13 cellular contexts compared by ENCODE assay signal in the genomic region with DNA sequence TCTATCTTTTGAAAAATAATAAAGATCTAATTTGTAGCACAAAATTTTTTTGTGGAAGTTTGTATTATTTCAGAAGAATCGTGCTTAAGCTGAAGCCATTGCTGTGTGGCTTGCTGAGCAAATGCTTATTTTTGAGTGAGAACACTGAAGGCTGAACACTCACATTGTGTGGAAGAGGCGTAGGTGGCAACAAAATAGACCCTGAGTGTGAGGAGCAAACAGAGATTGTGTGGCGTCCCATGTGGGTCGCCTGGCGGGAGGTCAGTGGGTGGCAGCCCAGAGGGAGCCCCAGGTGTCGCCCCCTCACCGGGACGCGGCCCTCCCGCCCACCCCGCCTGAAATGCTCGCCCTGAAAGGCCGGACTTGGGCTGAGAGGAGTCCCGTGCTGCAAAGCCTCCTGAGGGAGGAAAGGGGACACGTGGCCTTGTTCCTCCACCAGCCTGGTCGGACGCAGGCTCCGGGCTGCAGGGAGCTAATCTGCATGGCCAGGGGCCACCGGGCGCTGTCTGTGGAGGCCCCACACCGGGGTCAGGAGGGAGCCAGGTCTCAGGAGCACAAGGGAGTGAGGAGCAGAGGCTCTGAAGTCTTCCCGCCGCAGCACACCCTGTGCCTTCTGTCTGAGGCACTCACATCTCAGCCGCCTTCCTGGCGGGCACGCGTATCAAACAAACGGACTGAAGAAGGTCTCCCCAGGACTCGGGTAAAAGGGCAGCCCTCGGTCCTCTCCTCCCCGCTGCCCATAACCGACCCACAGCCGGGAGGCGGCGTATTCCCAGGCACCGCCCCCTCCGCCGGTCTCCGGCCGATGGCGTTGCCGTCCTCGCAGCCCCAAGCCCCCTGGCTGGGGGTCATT. TPM values are rescaled to one million over a fixed set of nuclear protein-coding genes. Genes with fewer than 3 reads are reported as not detected.
A peak's percentile ranks its signal among the peaks of the same experiment; 100 is the strongest.
DNase-seq lines count a peak whose midpoint lies in the region; FAIRE-seq and TF ChIP-seq lines count a peak whose summit lies in the region.
"Had no signal": no experiment of that assay in that cellular context is flagged by ENCODE, and none has a peak within 500 bp of the region (broad histone marks: within the 10 kb centered on the region; RNA-seq: fewer than 3 reads in every experiment).

No MANE protein-coding gene starts in this region.

- H2AK5ac ChIP-seq in H1 (ENCODE audit: low read depth, low read length) (no peak overlapping the region), mesenchymal stem cell (ENCODE audit: low read length, severe bottlenecking) (no peak overlapping the region)

- no peaks in the 10 kb centered on the region for H3K9me3 ChIP-seq in PC-9 (ENCODE audit: insufficient read depth, low read depth)
- H3K9me3 ChIP-seq in H1 (ENCODE audit: insufficient read depth in 2 of 2, low read depth in 1 of 2, low read length in 1 of 2) = no peaks in the 10 kb centered on the region
- H3K9me3 ChIP-seq in mesenchymal stem cell (ENCODE audit: control insufficient read depth, low read length) = no peaks in the 10 kb centered on the region
- H3K9me3 ChIP-seq in tibial artery = no peaks in the 10 kb centered on the region

- no peak overlapping the region for H3K56ac ChIP-seq in H1 (replicated peaks; ENCODE audit: insufficient read length, low read depth, low read length)

- no peak for TF ChIP-seq POLR2A in H1 (IDR thresholded peaks at IDR 0.05; ENCODE audit: control extremely low read depth in 1 of 2, low read depth in 2 of 2, low read length in 2 of 2)

- H3K4ac ChIP-seq in H1 (replicated peaks; ENCODE audit: insufficient read length, low read depth, low read length) = no peak overlapping the region
- no peak overlapping the region for H3K4ac ChIP-seq in mesenchymal stem cell (ENCODE audit: low read depth in 1 of 2, low read length in 2 of 2)

- CTCF ChIA-PET in PC-9 (lab: Charles Lee) = interaction anchor here (0.6 kb wide), 1 partner anchor 102 kb away, joined by 3 read pairs; no protein-coding TSS in a partner anchor
- CTCF ChIA-PET in H1 (lab: Charles Lee; ENCODE audit: partially characterized antibody) = no interaction called here

- no peaks in the 10 kb centered on the region for H3K27me3 ChIP-seq in PC-9 (ENCODE audit: insufficient read depth, low read depth)
- no peaks in the 10 kb centered on the region for H3K27me3 ChIP-seq in H1 (replicated peaks in 1 of 4; ENCODE audit: control insufficient read depth in 3 of 4, extremely low read depth in 1 of 4, insufficient read depth in 3 of 4, low read length in 3 of 4)
- no peaks in the 10 kb centered on the region for H3K27me3 ChIP-seq in mesenchymal stem cell (ENCODE audit: control insufficient read depth in 1 of 2, insufficient read depth in 1 of 2, low read length in 2 of 2)
- no peaks in the 10 kb centered on the region for H3K27me3 ChIP-seq in tibial artery
- H3K27me3 ChIP-seq: cardiac muscle cell had no signal

- H3K14ac ChIP-seq in H1 (ENCODE audit: insufficient read length) = no peak overlapping the region
- no peak overlapping the region for H3K14ac ChIP-seq in mesenchymal stem cell (ENCODE audit: low read length in 2 of 2)

- no peak overlapping the region for H2BK15ac ChIP-seq in H1 (ENCODE audit: low read length)
- H2BK15ac ChIP-seq in mesenchymal stem cell (ENCODE audit: low read depth, poor library complexity, severe bottlenecking) = peak overlapping the region; percentile 0

- H4K5ac ChIP-seq in H1 (ENCODE audit: insufficient read length, low read depth, low read length) = no peak overlapping the region

- 0 out of 2 replicates have a peak overlapping the region, but pooled peaks have one; percentile 29 for H4K8ac ChIP-seq in H1 (ENCODE audit: extremely low read depth, insufficient read depth, low read length)
- H4K8ac ChIP-seq in mesenchymal stem cell (ENCODE audit: low read length) = no peak overlapping the region

- H3K79me2 ChIP-seq in PC-9 (ENCODE audit: low read depth) (no peaks in the 10 kb centered on the region), H1 (ENCODE audit: control insufficient read depth in 1 of 2, insufficient read depth in 2 of 2, low read length in 2 of 2) (no peaks in the 10 kb centered on the region)

- H3K4me2 ChIP-seq in PC-9 (no peak overlapping the region), H1 (ENCODE audit: insufficient read depth in 1 of 2, low read depth in 2 of 2, low read length in 2 of 2) (no peak overlapping the region), mesenchymal stem cell (ENCODE audit: low read length, poor library complexity, severe bottlenecking) (no peak overlapping the region)

- H3K23ac ChIP-seq in H1 (ENCODE audit: insufficient read length) (no peak overlapping the region), mesenchymal stem cell (ENCODE audit: low read length in 2 of 2) (no peak overlapping the region)

- DNase-seq in PC-9 (peak; percentile 7 to 17), H1 (ENCODE audit: low read depth in 1 of 2, low spot score in 2 of 2) (no peak), mesenchymal stem cell (no peak), tibial artery (no peak), SKM-1 (lab: John Stamatoyannopoulos, UW; ENCODE audit: unreplicated experiment) (no peak), dedifferentiated amniotic fluid mesenchymal stem cell (ENCODE audit: extremely low spot score) (no peak)
- DNase-seq in activated CD4-positive, alpha-beta T cell treated with anti-CD3 and anti-CD28 coated beads for 1 hour = no peak
- DNase-seq: activated CD4-positive, alpha-beta T cell treated with anti-CD3 and anti-CD28 coated beads, Interleukin-2, amount 50 U/mL, for 48 hours; kidney glomerular epithelial cell; NCI-H1417; stimulated activated CD4-positive, alpha-beta T cell treated with anti-CD3 and anti-CD28 coated beads, Interleukin-2, amount 100 ng/mL, for 48 hours had no signal

- H2BK12ac ChIP-seq in H1 (ENCODE audit: low read depth, low read length) (no peak overlapping the region), mesenchymal stem cell (ENCODE audit: low read length in 2 of 2) (no peak overlapping the region)

- H4K20me1 ChIP-seq in PC-9 (ENCODE audit: insufficient read depth) (no peaks in the 10 kb centered on the region), H1 (replicated peaks in 1 of 2; ENCODE audit: control insufficient read depth in 1 of 2, insufficient read depth in 2 of 2, low read length in 2 of 2) (no peaks in the 10 kb centered on the region)

- intact Hi-C loops in PC-9 (cut with micrococcal nuclease; ENCODE audit: unreplicated experiment) = no loop called here
- intact Hi-C loops in tibial artery (cut with DNase I; ENCODE audit: low total_unique reads) = loop anchor here (10.0 kb wide), 1 partner anchor 695 kb away; no protein-coding TSS in a partner anchor

- no peak overlapping the region for H2BK20ac ChIP-seq in H1 (ENCODE audit: low read length)

- H3K18ac ChIP-seq in H1 (ENCODE audit: extremely low read depth, low read length) = no peak overlapping the region; the same call in 1 of the 2 replicates
- no peak overlapping the region for H3K18ac ChIP-seq in mesenchymal stem cell (ENCODE audit: low read depth in 1 of 2, low read length in 2 of 2)

- no peaks in the 10 kb centered on the region for H3F3A ChIP-seq in PC-9 (ENCODE audit: insufficient read depth, low read depth)

- no peaks in the 10 kb centered on the region for H3K23me2 ChIP-seq in H1 (ENCODE audit: low read depth, low read length)

- H3K36me3 ChIP-seq in PC-9 (ENCODE audit: low read depth) = no peaks in the 10 kb centered on the region
- H3K36me3 ChIP-seq in H1 (ENCODE audit: control insufficient read depth in 2 of 4, insufficient read depth in 4 of 4, low read length in 3 of 4) = no peaks in the 10 kb centered on the region
- no peaks in the 10 kb centered on the region for H3K36me3 ChIP-seq in mesenchymal stem cell (ENCODE audit: control insufficient read depth in 1 of 2, insufficient read depth in 2 of 2, low read depth in 1 of 2, low read length in 2 of 2)
- no peaks in the 10 kb centered on the region for H3K36me3 ChIP-seq in tibial artery
- H3K36me3 ChIP-seq: cardiac muscle cell had no signal

- H2BK120ac ChIP-seq in H1 (replicated peaks; ENCODE audit: low read depth, low read length) (no peak overlapping the region), mesenchymal stem cell (ENCODE audit: low read depth, low read length) (no peak overlapping the region)

- H3K4me3 ChIP-seq in PC-9 (no peak overlapping the region), H1 (ENCODE audit: extremely low read depth in 1 of 4, insufficient read depth in 2 of 4, low read depth in 3 of 4, low read length in 4 of 4) (no peak overlapping the region), mesenchymal stem cell (ENCODE audit: insufficient read depth in 1 of 2, low read depth in 1 of 2, low read length in 2 of 2) (peak overlapping the region in 1 of 2 experiments; percentile 73), tibial artery (peak overlapping the region; percentile 51 to 58)
- H3K4me3 ChIP-seq: cardiac muscle cell had no signal

- H2BK5ac ChIP-seq in H1 (ENCODE audit: low read depth, low read length) (no peak overlapping the region), mesenchymal stem cell (ENCODE audit: low read depth, low read length, poor library complexity, severe bottlenecking) (no peak overlapping the region)

- no peak for FAIRE-seq in H1 (lab: Jason Lieb, UNC)

- 90% methylated on average over 41 of the region's 43 CpGs; no CpG with 5 or more reads in 1 of the 2 experiments for WGBS in H1 (ENCODE audit: extremely low coverage in 1 of 2, insufficient coverage in 1 of 2, insufficient read length in 1 of 2, insufficient replicate concordance in 2 of 2, low coverage in 1 of 2, low lambda C conversion rate in 2 of 2, missing lambda C conversion rate in 1 of 2), 2 experiments
- 95% methylated on average over 42 of the region's 43 CpGs for WGBS in mesenchymal stem cell

- POLR2A ChIA-PET in PC-9 (lab: Charles Lee; ENCODE audit: unreplicated experiment) (no interaction called here), H1 (lab: Charles Lee; ENCODE audit: partially characterized antibody) (no interaction called here)

- TF ChIP-seq EP300 in H1 (IDR thresholded peaks at IDR 0.05; ENCODE audit: borderline replicate concordance in 1 of 2, low read depth in 2 of 2, low read length in 2 of 2) = no peak

- H2AFZ ChIP-seq in PC-9 = no peak overlapping the region
- 0 out of 2 replicates have a peak overlapping the region, but pooled peaks have one; percentile 53 for H2AFZ ChIP-seq in H1 (ENCODE audit: low read length)
- H2AFZ ChIP-seq in mesenchymal stem cell (ENCODE audit: low read depth, low read length) = no peak overlapping the region

- no peak overlapping the region for H4K91ac ChIP-seq in H1 (replicated peaks; ENCODE audit: insufficient read length, low read length)
- H4K91ac ChIP-seq in mesenchymal stem cell (ENCODE audit: low read length) = peak overlapping the region; percentile 25

- no peak overlapping the region for H3K9ac ChIP-seq in H1 (replicated peaks in 1 of 4; ENCODE audit: extremely low read depth in 1 of 4, low read depth in 3 of 4, low read length in 3 of 4)
- peak overlapping the region; percentile 77 for H3K9ac ChIP-seq in mesenchymal stem cell (ENCODE audit: low read length)

- BruUV-seq in PC-9 (replicated peaks; lab: Mats Ljungman, UMichigan) = no TSS peak

- H3K79me1 ChIP-seq in H1 (ENCODE audit: low read depth, low read length) (no peaks in the 10 kb centered on the region; the same call in 1 of the 2 replicates), mesenchymal stem cell (replicated peaks; ENCODE audit: low read length, poor library complexity, severe bottlenecking) (no peaks in the 10 kb centered on the region)

- TF ChIP-seq CTCF in PC-9 (conservative IDR thresholded peaks at IDR 0.05) = no peak
- TF ChIP-seq CTCF in H1 (IDR thresholded peaks at IDR 0.05; ENCODE audit: control extremely low read depth in 1 of 3, insufficient read depth in 1 of 3, low read depth in 1 of 3, low read length in 3 of 3) = no peak
- TF ChIP-seq CTCF in tibial artery (IDR thresholded peaks at IDR 0.05) = no peak

- TF ChIP-seq RAD21 in H1 (IDR thresholded peaks at IDR 0.05 in 1 of 2, conservative IDR thresholded peaks at IDR 0.05 in 1 of 2; ENCODE audit: low read depth in 2 of 2, low read length in 2 of 2) = no peak

- no peaks in the 10 kb centered on the region for H3K4me1 ChIP-seq in PC-9 (replicated peaks; ENCODE audit: insufficient read depth)
- H3K4me1 ChIP-seq in H1 (replicated peaks in 1 of 4; ENCODE audit: control insufficient read depth in 3 of 4, insufficient read depth in 4 of 4, low read length in 3 of 4) = no peaks in the 10 kb centered on the region
- H3K4me1 ChIP-seq in mesenchymal stem cell (ENCODE audit: control insufficient read depth, insufficient read depth, low read depth, low read length) = no peaks in the 10 kb centered on the region
- peaks cover 0 to 23% (median 3%) of the 10 kb centered on the region in 4 donors for H3K4me1 ChIP-seq in tibial artery

- no peaks in the 10 kb centered on the region for H3K9me2 ChIP-seq in PC-9 (ENCODE audit: insufficient read depth)

- H3K27ac ChIP-seq in PC-9 = no peak overlapping the region
- H3K27ac ChIP-seq in H1 (ENCODE audit: low read depth, low read length) = no peak overlapping the region
- H3K27ac ChIP-seq in mesenchymal stem cell (ENCODE audit: low read length, poor library complexity, severe bottlenecking) = no peak overlapping the region
- H3K27ac ChIP-seq in tibial artery = peak overlapping the region; percentile 62 to 64
- H3K27ac ChIP-seq: cardiac muscle cell, RWPE1 had no signal

RNA-seq across cellular contexts. Expression of gene DDO, which starts 15.9 kb away (rescaled TPM):
- 2.0 and 3.6 TPM in 2 replicates for total RNA-seq in PC-9 (2021)
- total RNA-seq in H1 (2021; fragmentation: NEBNext Ultra II Directional; extraction: Animal tissue kit (Norgen Biotek cat#: 25700)) = not detected in 2 replicates
- polyA plus RNA-seq in H1 (2011; rRNA removed) = not detected in 2 replicates
- not detected for polyA plus RNA-seq in H1 (2011; cell fraction: cytosol; rRNA removed)
- polyA plus RNA-seq in H1 (2011; cell fraction: nucleus; rRNA removed) = not detected
- polyA plus RNA-seq in H1 (2012, experiment 1 of 2) = not detected in 4 replicates
- not detected for polyA plus RNA-seq in H1 (2012, experiment 2 of 2)
- polyA plus RNA-seq in H1 (2013, experiment 1 of 2) = not detected
- 0.02 TPM for polyA plus RNA-seq in H1 (2013, experiment 2 of 2)
- not detected in 2 replicates for polyA minus RNA-seq in H1 (2011; rRNA and poly(A)+ RNA removed)
- polyA minus RNA-seq in H1 (2011; cell fraction: cytosol; rRNA and poly(A)+ RNA removed) = not detected
- not detected for polyA minus RNA-seq in H1 (2011; cell fraction: nucleus; rRNA and poly(A)+ RNA removed)
- 0.01 TPM for polyA plus RNA-seq in mesenchymal stem cell (2013, experiment 1 of 2)
- polyA plus RNA-seq in mesenchymal stem cell (2013, experiment 2 of 2) = not detected

RNA-seq across cellular contexts. Expression of gene METTL24, which starts 41.3 kb away (rescaled TPM):
- not detected in 2 replicates for total RNA-seq in PC-9 (2021)
- total RNA-seq in H1 (2021; fragmentation: NEBNext Ultra II Directional; extraction: Animal tissue kit (Norgen Biotek cat#: 25700)) = 0.39 and 0.44 TPM in 2 replicates
- polyA plus RNA-seq in H1 (2011; rRNA removed) = 0.17 and 0.30 TPM in 2 replicates
- 0.27 TPM for polyA plus RNA-seq in H1 (2011; cell fraction: cytosol; rRNA removed)
- 0.73 TPM for polyA plus RNA-seq in H1 (2011; cell fraction: nucleus; rRNA removed)
- polyA plus RNA-seq in H1 (2012, experiment 1 of 2) = 0.16 to 0.28 TPM (median 0.20 TPM) in 3 of 4 replicates, not detected in the other
- polyA plus RNA-seq in H1 (2012, experiment 2 of 2) = not detected
- 0.08 TPM for polyA plus RNA-seq in H1 (2013, experiment 1 of 2)
- 0.17 TPM for polyA plus RNA-seq in H1 (2013, experiment 2 of 2)
- 1.2 and 2.6 TPM in 2 replicates for polyA minus RNA-seq in H1 (2011; rRNA and poly(A)+ RNA removed)
- not detected for polyA minus RNA-seq in H1 (2011; cell fraction: cytosol; rRNA and poly(A)+ RNA removed)
- polyA minus RNA-seq in H1 (2011; cell fraction: nucleus; rRNA and poly(A)+ RNA removed) = 5.0 TPM
- polyA plus RNA-seq in mesenchymal stem cell (2013, experiment 1 of 2) = 0.25 TPM
- polyA plus RNA-seq in mesenchymal stem cell (2013, experiment 2 of 2) = 0.26 TPM

Comparison
In these comparisons a context has a peak if more than half of its experiments do, and no peak if none do; other contexts are left out.
1. DNase-seq: peak in PC-9 (2 of 2); none in H1 (0 of 2), mesenchymal stem cell (single experiment), tibial artery (0 of 2), SKM-1 (single experiment), activated CD4-positive, alpha-beta T cell treated with anti-CD3 and anti-CD28 coated beads for 1 hour (single experiment) and dedifferentiated amniotic fluid mesenchymal stem cell (single experiment).
2. H3K27ac ChIP-seq: peak in tibial artery (2 of 2); none in PC-9 (single experiment), H1 (single experiment) and mesenchymal stem cell (single experiment).
3. H3K4me3 ChIP-seq: peak in tibial artery (2 of 2); none in PC-9 (single experiment) and H1 (0 of 4).